In the genomic region with DNA sequence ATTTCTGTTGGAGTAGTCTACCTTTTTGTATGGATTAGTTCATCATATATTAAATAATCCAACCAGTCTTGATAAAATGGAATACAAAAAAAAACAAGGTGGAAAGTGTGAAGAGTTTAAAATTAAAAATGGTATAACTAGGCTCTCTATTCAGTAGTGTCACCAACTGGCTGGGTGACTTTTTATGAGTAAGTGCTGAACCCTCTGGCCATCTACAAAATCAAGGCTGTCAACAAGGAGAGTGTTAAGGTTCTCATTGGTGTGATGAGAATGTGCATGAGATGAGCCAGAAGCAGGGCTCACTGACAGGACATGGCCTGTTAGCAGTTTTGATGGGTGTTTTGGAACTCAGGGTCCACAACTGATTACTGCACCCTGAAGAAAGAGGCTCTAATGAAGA, we compare ENCODE assay signal across 9 cellular contexts.
"Had no signal": no experiment of that assay in that cellular context is flagged by ENCODE, and none has a peak within 500 bp of the region (broad histone marks: within the 10 kb centered on the region; RNA-seq: fewer than 3 reads in every experiment).

No MANE protein-coding gene starts in this region.

- H3K27ac Mint-ChIP-seq: H9 had no signal

- FAIRE-seq: H54, HepG2, K562 had no signal

- DNase-seq: GM23248, GOT3, H9, HCEC 1CT, KG1 had no signal

- H3K9me3 Mint-ChIP-seq: H9 had no signal

- H3K27ac ChIP-seq: GM23248, HL-60 had no signal

- H3K4me3 ChIP-seq: GM23248, K562 had no signal

- ATAC-seq: HepG2, K562 had no signal

- H3K9ac ChIP-seq: GM23248 had no signal

- H3K4me3 Mint-ChIP-seq: H9 had no signal
